Comparison of ENCODE assay signal across 8 cellular contexts in the genomic region with DNA sequence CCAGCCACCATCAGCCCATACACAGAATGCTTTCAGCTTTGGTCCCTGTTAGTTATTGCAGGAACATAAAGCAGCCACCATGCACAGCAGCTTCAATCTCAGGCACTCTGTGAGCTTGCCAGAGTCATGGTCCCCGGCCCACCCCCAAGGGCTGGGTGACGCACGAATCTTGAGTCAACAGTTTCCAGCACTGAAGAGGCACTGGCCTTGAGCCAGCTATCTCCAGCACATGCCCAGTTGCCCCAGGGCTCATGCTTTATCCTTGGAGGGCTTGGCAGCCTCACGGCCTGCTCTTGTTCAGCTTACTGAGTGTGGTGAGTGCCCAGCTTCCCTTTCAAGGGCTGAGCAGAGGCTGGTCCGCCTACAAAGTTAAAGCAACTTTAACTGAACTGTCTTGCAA.
DNase-seq lines count a peak whose midpoint lies in the region; ATAC-seq and TF ChIP-seq lines count a peak whose summit lies in the region.

No MANE protein-coding gene starts in this region.

- H3K36me3 ChIP-seq in breast epithelium = no peaks in the 10 kb centered on the region
- no peaks in the 10 kb centered on the region for H3K36me3 ChIP-seq in lower lobe of right lung

- H3K4me1 ChIP-seq in breast epithelium (no peaks in the 10 kb centered on the region), lower lobe of right lung (peaks cover 52% of the 10 kb centered on the region)

- no peak for TF ChIP-seq POLR2A in breast epithelium (IDR thresholded peaks at IDR 0.05)

- peak; percentile 52 for DNase-seq in AG10803 (ENCODE audit: low read depth)
- DNase-seq in NCI-H1417 treated with DMSO at 0.1 percent for 48 hours (lab: John Stamatoyannopoulos, UW) = peak; percentile 23
- DNase-seq in breast epithelium (ENCODE audit: low spot score in 2 of 2) = peak; percentile 60 to 70
- peak; percentile 95 for DNase-seq in lower lobe of right lung
- DNase-seq in activated CD4-positive, CD25-positive, alpha-beta regulatory T cell treated with anti-CD3 and anti-CD28 coated beads, Interleukin-2, amount 50 U/mL, for 72 hours = no peak
- no peak for DNase-seq in effector CD8-positive, alpha-beta T cell (lab: John Stamatoyannopoulos, UW)

- H3K9me3 ChIP-seq in breast epithelium = no peaks in the 10 kb centered on the region
- no peaks in the 10 kb centered on the region for H3K9me3 ChIP-seq in lower lobe of right lung

- TF ChIP-seq CTCF in AG10803 (conservative IDR thresholded peaks at IDR 0.05; ENCODE audit: low read length) = no peak
- no peak for TF ChIP-seq CTCF in breast epithelium (IDR thresholded peaks at IDR 0.05)
- TF ChIP-seq CTCF in lower lobe of right lung (IDR thresholded peaks at IDR 0.05) = no peak

- intact Hi-C loops in breast epithelium (cut with DNase I; ENCODE audit: low total_unique reads) = loop anchor here (5.0 to 10.0 kb wide), 2 partner anchors 47 to 935 kb away; no protein-coding TSS in a partner anchor
- intact Hi-C loops in lower lobe of right lung (cut with DNase I) = no loop called here

- no peaks in the 10 kb centered on the region for H3K27me3 ChIP-seq in breast epithelium
- no peaks in the 10 kb centered on the region for H3K27me3 ChIP-seq in lower lobe of right lung (ENCODE audit: low read depth)

- peak overlapping the region in 1 of 2 donors; percentile 9 for H3K27ac ChIP-seq in breast epithelium
- H3K27ac ChIP-seq in lower lobe of right lung = peak overlapping the region; percentile 41

- H3K4me3 ChIP-seq in AG10803 (ENCODE audit: low read length) (no peak overlapping the region), breast epithelium (no peak overlapping the region), lower lobe of right lung (no peak overlapping the region)

- ATAC-seq in lower lobe of right lung (peak; percentile 92 to 96), HG03025 (IDR thresholded peaks at IDR 0.05; ENCODE audit: low FRiP score, unreplicated experiment) (no peak), GM19397 (IDR thresholded peaks at IDR 0.05; ENCODE audit: unreplicated experiment) (no peak)

Comparison
In these comparisons a context has a peak if more than half of its experiments do, and no peak if none do; other contexts are left out.
1. DNase-seq: peak in AG10803 (single experiment), NCI-H1417 treated with DMSO at 0.1 percent for 48 hours (single experiment), breast epithelium (2 of 2) and lower lobe of right lung (single experiment); none in activated CD4-positive, CD25-positive, alpha-beta regulatory T cell treated with anti-CD3 and anti-CD28 coated beads, Interleukin-2, amount 50 U/mL, for 72 hours (single experiment) and effector CD8-positive, alpha-beta T cell (single experiment).
2. ATAC-seq: peak in lower lobe of right lung (2 of 2); none in HG03025 (single experiment) and GM19397 (single experiment).